21 cellular contexts compared by ENCODE assay signal in the genomic region with DNA sequence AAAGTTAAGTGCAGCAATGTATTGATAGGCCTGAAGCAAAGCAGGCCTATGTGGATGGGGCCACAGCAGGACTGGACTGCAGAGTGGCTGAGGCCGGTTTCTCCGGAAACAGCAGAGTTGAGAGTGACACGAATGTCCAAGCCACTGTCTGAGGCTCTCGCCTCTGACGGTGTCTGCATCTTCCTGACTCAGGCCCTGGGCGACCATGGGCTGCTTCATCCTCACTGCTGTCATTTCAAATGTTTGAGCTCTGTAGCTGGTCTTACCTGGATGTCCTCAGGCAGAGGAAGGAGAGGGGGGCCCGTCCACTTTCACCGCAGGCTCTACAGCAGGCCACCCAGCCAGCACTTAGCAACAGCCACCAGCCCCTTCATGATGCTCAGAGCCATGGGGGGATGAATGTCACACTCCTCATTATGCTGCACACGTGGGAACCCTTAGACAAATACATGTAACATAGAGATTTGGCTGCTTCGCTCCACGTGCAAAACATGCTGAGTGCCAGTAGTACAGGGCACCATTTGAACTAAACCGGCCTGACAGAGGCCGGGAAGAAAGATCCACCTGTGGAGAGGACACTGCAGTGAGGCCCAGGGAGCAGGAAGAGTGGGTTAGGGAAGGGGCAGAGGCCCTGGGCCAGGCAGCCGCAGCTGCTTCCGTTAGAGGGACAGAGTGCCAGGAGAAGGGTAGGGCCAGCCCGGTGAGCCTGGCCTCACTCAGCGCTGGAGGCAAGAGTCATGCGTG. TPM values are rescaled to one million over a fixed set of nuclear protein-coding genes. Genes with fewer than 3 reads are reported as not detected.
DNase-seq lines count a peak whose midpoint lies in the region; ATAC-seq, FAIRE-seq and TF ChIP-seq lines count a peak whose summit lies in the region.
"Had no signal": no experiment of that assay in that cellular context is flagged by ENCODE, and none has a peak within 500 bp of the region (broad histone marks: within the 10 kb centered on the region; RNA-seq: fewer than 3 reads in every experiment).

No MANE protein-coding gene starts in this region.

- intact Hi-C loops in kidney (cut with DNase I): no loop called here
- intact Hi-C loops in activated T-helper 1 cell treated with anti-CD3 and anti-CD28 coated beads, Interleukin-12 subunit alpha, Interleukin-12 subunit beta, Interleukin-2, Interleukin-4 antibody, amounts not matched to agents 30 ng/mL and 10 ng/mL and 1 ng/mL, durations not matched to agents 14 hours and 24 hours and 36 hours (cut with micrococcal nuclease): no loop called here

- H3K9me3 Mint-ChIP-seq in WTC11: no peaks in the 10 kb centered on the region; the same call in 1 of the 2 replicates
- no peaks in the 10 kb centered on the region for H3K9me3 Mint-ChIP-seq in nephron
- H3K9me3 Mint-ChIP-seq in type B pancreatic cell: no peaks in the 10 kb centered on the region
- H3K9me3 Mint-ChIP-seq in activated T-helper 1 cell treated with anti-CD3 and anti-CD28 coated beads, Interleukin-12 subunit alpha, Interleukin-12 subunit beta, Interleukin-2, Interleukin-4 antibody, amounts not matched to agents 30 ng/mL and 10 ng/mL and 1 ng/mL, durations not matched to agents 14 hours and 24 hours and 36 hours: no peaks in the 10 kb centered on the region

- H3K27me3 Mint-ChIP-seq in WTC11 (ENCODE audit: low read depth) (no peaks in the 10 kb centered on the region), nephron (ENCODE audit: low read depth) (no peaks in the 10 kb centered on the region), type B pancreatic cell (no peaks in the 10 kb centered on the region)
- H3K27me3 Mint-ChIP-seq in activated T-helper 1 cell treated with anti-CD3 and anti-CD28 coated beads, Interleukin-12 subunit alpha, Interleukin-12 subunit beta, Interleukin-2, Interleukin-4 antibody, amounts not matched to agents 30 ng/mL and 10 ng/mL and 1 ng/mL, durations not matched to agents 14 hours and 24 hours and 36 hours (ENCODE audit: insufficient read depth): no peaks in the 10 kb centered on the region

- H3K27ac ChIP-seq in kidney (ENCODE audit: low read depth in 2 of 2, low read length in 2 of 2): no peak overlapping the region
- H3K27ac ChIP-seq: SJSA1 had no signal

- H3K27ac Mint-ChIP-seq in WTC11 (peak overlapping the region; percentile 4; the same call in 1 of the 2 replicates), nephron (peak overlapping the region; percentile 53 to 87 (median 64)), type B pancreatic cell (peak overlapping the region; percentile 24)
- H3K27ac Mint-ChIP-seq in activated T-helper 1 cell treated with anti-CD3 and anti-CD28 coated beads, Interleukin-12 subunit alpha, Interleukin-12 subunit beta, Interleukin-2, Interleukin-4 antibody, amounts not matched to agents 30 ng/mL and 10 ng/mL and 1 ng/mL, durations not matched to agents 14 hours and 24 hours and 36 hours: no peak overlapping the region

- H3K9me3 ChIP-seq in kidney (ENCODE audit: control insufficient read depth in 1 of 2, low read length in 2 of 2): no peaks in the 10 kb centered on the region
- H3K9me3 ChIP-seq: BE2C, SJSA1 had no signal

- POLR2A ChIA-PET in WTC11 (lab: Charles Lee): no interaction called here

- no peaks in the 10 kb centered on the region for H3K36me3 ChIP-seq in kidney (ENCODE audit: control insufficient read depth in 1 of 2, insufficient read depth in 2 of 2, low read length in 2 of 2)
- H3K36me3 ChIP-seq: BE2C, SJSA1 had no signal

- no peak overlapping the region for H3K4me3 Mint-ChIP-seq in WTC11
- no peak overlapping the region for H3K4me3 Mint-ChIP-seq in nephron
- H3K4me3 Mint-ChIP-seq in type B pancreatic cell: no peak overlapping the region
- no peak overlapping the region for H3K4me3 Mint-ChIP-seq in activated T-helper 1 cell treated with anti-CD3 and anti-CD28 coated beads, Interleukin-12 subunit alpha, Interleukin-12 subunit beta, Interleukin-2, Interleukin-4 antibody, amounts not matched to agents 30 ng/mL and 10 ng/mL and 1 ng/mL, durations not matched to agents 14 hours and 24 hours and 36 hours

- no peak for TF ChIP-seq CTCF in WTC11 (IDR thresholded peaks at IDR 0.05)
- TF ChIP-seq CTCF in kidney (IDR thresholded peaks at IDR 0.05; ENCODE audit: borderline replicate concordance, extremely low read depth, insufficient read depth): no peak
- TF ChIP-seq CTCF in nephron (IDR thresholded peaks at IDR 0.05; ENCODE audit: unreplicated experiment in 3 of 3): no peak
- no peak for TF ChIP-seq CTCF in type B pancreatic cell (conservative IDR thresholded peaks at IDR 0.05)

- H3K4me1 Mint-ChIP-seq in WTC11 (peaks cover 19% of the 10 kb centered on the region), nephron (peaks cover 15% of the 10 kb centered on the region), type B pancreatic cell (ENCODE audit: unreplicated experiment) (peaks cover 16% of the 10 kb centered on the region)
- H3K4me1 Mint-ChIP-seq in activated T-helper 1 cell treated with anti-CD3 and anti-CD28 coated beads, Interleukin-12 subunit alpha, Interleukin-12 subunit beta, Interleukin-2, Interleukin-4 antibody, amounts not matched to agents 30 ng/mL and 10 ng/mL and 1 ng/mL, durations not matched to agents 14 hours and 24 hours and 36 hours (ENCODE audit: low read depth): no peaks in the 10 kb centered on the region

- CTCF ChIA-PET in WTC11 (lab: Charles Lee): no interaction called here

- no peak for DNase-seq in WTC11 (ENCODE audit: low spot score)
- DNase-seq in kidney: peak; percentile 54
- DNase-seq in type B pancreatic cell (ENCODE audit: extremely low spot score, unreplicated experiment): no peak
- DNase-seq in activated T-helper 1 cell treated with anti-CD3 and anti-CD28 coated beads, Interleukin-12 subunit alpha, Interleukin-12 subunit beta, Interleukin-2, Interleukin-4 antibody, amounts not matched to agents 30 ng/mL and 10 ng/mL and 1 ng/mL, durations not matched to agents 14 hours and 24 hours and 36 hours (ENCODE audit: low spot score): no peak
- DNase-seq: BE2C, EL, GF-D8, GOT3, Kasumi-1, NCI-H1417, NCI-H1694 treated with DMSO at 0.1 percent for 48 hours, NCI-H2081 treated with DMSO at 0.1 percent for 48 hours, NCI-H2171 treated with DMSO at 0.1 percent for 48 hours, NCI-H526, OCI-M1 had no signal

- no peak overlapping the region for H3K9ac ChIP-seq in kidney (ENCODE audit: low read length in 2 of 2)

- H3K4me3 ChIP-seq in kidney (ENCODE audit: low read length in 2 of 2): no peak overlapping the region
- H3K4me3 ChIP-seq: SJSA1 had no signal

- FAIRE-seq in kidney (lab: Jason Lieb, UNC): no peak
- FAIRE-seq: RCC 7860 had no signal

- peak; percentile 28 for ATAC-seq in WTC11
- ATAC-seq in GM19455 (IDR thresholded peaks at IDR 0.05; ENCODE audit: unreplicated experiment): no peak
- no peak for ATAC-seq in HG03039 (IDR thresholded peaks at IDR 0.05; ENCODE audit: unreplicated experiment)

- H3K36me3 Mint-ChIP-seq in WTC11 (peaks cover 4% of the 10 kb centered on the region; the same call in 1 of the 2 replicates), nephron (ENCODE audit: low read depth) (no peaks in the 10 kb centered on the region), type B pancreatic cell (no peaks in the 10 kb centered on the region)
- no peaks in the 10 kb centered on the region for H3K36me3 Mint-ChIP-seq in activated T-helper 1 cell treated with anti-CD3 and anti-CD28 coated beads, Interleukin-12 subunit alpha, Interleukin-12 subunit beta, Interleukin-2, Interleukin-4 antibody, amounts not matched to agents 30 ng/mL and 10 ng/mL and 1 ng/mL, durations not matched to agents 14 hours and 24 hours and 36 hours (ENCODE audit: low read depth)

- no peaks in the 10 kb centered on the region for H3K4me1 ChIP-seq in kidney (ENCODE audit: control insufficient read depth in 1 of 2, insufficient read depth in 1 of 2, low read depth in 1 of 2, low read length in 2 of 2)
- H3K4me1 ChIP-seq: BE2C, SJSA1 had no signal

TF ChIP-seq in WTC11, 78 proteins besides CTCF, POLR2A, EP300 and RAD21 (continues in another document):
- no peak for TF ChIP-seq HMGA2 (CRISPR knock-in tag; IDR thresholded peaks at IDR 0.05)
- TF ChIP-seq RORB (CRISPR knock-in tag; IDR thresholded peaks at IDR 0.05): no peak
- TF ChIP-seq EMX1 (CRISPR knock-in tag; IDR thresholded peaks at IDR 0.05): no peak
- TF ChIP-seq ZNF138 (CRISPR knock-in tag; conservative IDR thresholded peaks at IDR 0.05): no peak
- TF ChIP-seq, protein P1, sequence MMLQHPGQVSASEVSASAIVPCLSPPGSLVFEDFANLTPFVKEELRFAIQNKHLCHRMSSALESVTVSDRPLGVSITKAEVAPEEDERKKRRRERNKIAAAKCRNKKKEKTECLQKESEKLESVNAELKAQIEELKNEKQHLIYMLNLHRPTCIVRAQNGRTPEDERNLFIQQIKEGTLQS (CRISPR knock-in tag; conservative IDR thresholded peaks at IDR 0.05): no peak
- TF ChIP-seq, protein P2, sequence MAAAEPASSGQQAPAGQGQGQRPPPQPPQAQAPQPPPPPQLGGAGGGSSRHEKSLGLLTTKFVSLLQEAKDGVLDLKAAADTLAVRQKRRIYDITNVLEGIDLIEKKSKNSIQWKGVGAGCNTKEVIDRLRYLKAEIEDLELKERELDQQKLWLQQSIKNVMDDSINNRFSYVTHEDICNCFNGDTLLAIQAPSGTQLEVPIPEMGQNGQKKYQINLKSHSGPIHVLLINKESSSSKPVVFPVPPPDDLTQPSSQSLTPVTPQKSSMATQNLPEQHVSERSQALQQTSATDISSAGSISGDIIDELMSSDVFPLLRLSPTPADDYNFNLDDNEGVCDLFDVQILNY (CRISPR knock-in tag; IDR thresholded peaks at IDR 0.05): no peak

RNA-seq across cellular contexts. Expression of a gene that starts 31.7 kb away (rescaled TPM):
- 1.9 to 2.3 TPM (median 2.2 TPM) in 3 replicates for total RNA-seq in WTC11 (2021)
- 3.6 TPM for total RNA-seq in kidney
- 4.9 TPM for polyA plus RNA-seq in kidney (ENCODE audit: insufficient read depth, low read depth, low replicate concordance)
- total RNA-seq in type B pancreatic cell (ENCODE audit: low replicate concordance): 0.58 and 1.8 TPM in 2 replicates
- not detected in 2 replicates for total RNA-seq in activated T-helper 1 cell treated with anti-CD3 and anti-CD28 coated beads, Interleukin-12 subunit alpha, Interleukin-12 subunit beta, Interleukin-2, Interleukin-4 antibody, amounts not matched to agents 30 ng/mL and 10 ng/mL and 1 ng/mL, durations not matched to agents 14 hours and 24 hours and 36 hours
- total RNA-seq: Right ventricle myocardium inferior had no signal
